22 cellular contexts compared by ENCODE assay signal in the genomic region with DNA sequence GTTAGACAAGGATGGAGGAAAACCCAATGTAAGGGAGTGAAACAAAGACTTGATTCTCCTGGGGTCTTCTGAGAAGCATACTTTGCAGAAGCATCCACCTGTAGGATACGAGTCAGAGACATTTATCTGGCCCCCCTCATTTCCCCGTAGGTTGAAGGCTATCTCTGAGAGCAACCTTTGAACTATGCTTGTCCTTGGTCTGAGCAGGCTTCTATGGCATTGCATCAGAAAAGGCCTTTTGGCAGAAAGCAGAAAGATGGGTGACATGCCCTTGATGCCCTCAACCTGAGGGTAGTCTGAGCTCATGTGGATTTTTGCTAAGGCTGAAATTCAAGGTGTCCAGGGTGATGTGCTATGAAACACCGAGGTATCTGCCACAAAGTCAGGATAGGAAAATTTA.
"Had no signal": no experiment of that assay in that cellular context is flagged by ENCODE, and none has a peak within 500 bp of the region (broad histone marks: within the 10 kb centered on the region; RNA-seq: fewer than 3 reads in every experiment).

No MANE protein-coding gene starts in this region.

- H3K4me3 ChIP-seq: heart right ventricle, hepatocyte, lower lobe of right lung, pancreas, prostate gland, skin epidermis, thyroid gland, upper lobe of right lung had no signal

- ATAC-seq: heart right ventricle; left ventricle myocardium superior; lower lobe of right lung; naive thymus-derived CD8-positive, alpha-beta T cell; pancreas; right cardiac atrium; sciatic nerve; stimulated activated effector memory CD8-positive, alpha-beta T cell treated with anti-CD3 and anti-CD28 coated beads, Interleukin-12 subunit alpha, Interleukin-12 subunit beta, amount 100 ng/mL, for 72 hours; upper lobe of right lung had no signal

- DNase-seq: heart right ventricle; islet precursor cell; left ventricle myocardium superior; lower lobe of right lung; mammary epithelial cell; mesenchymal stem cell; naive thymus-derived CD8-positive, alpha-beta T cell; nucleus accumbens; pancreas; posterior cingulate gyrus; retina; right cardiac atrium; stimulated activated CD4-positive, alpha-beta T cell treated with anti-CD3 and anti-CD28 coated beads, Interleukin-4, amount 100 ng/mL, for 24 hours; stimulated activated naive CD4-positive, alpha-beta T cell; thyroid gland; trophoblast cell; upper lobe of right lung had no signal

- H3K36me3 ChIP-seq: heart right ventricle, lower lobe of right lung, pancreas, prostate gland, thyroid gland, upper lobe of right lung had no signal

- H3K27ac ChIP-seq: heart right ventricle, hepatocyte, lower lobe of right lung, pancreas, prostate gland, skin epidermis, thyroid gland, upper lobe of right lung had no signal

- H3K4me1 ChIP-seq: lower lobe of right lung, prostate gland, thyroid gland, upper lobe of right lung had no signal

- H3K9me3 ChIP-seq: lower lobe of right lung, pancreas, prostate gland, thyroid gland, upper lobe of right lung had no signal

- H3K27me3 ChIP-seq: heart right ventricle, hepatocyte, pancreas, thyroid gland, upper lobe of right lung had no signal
